Comparison of ENCODE assay signal across 25 cellular contexts in the genomic region with DNA sequence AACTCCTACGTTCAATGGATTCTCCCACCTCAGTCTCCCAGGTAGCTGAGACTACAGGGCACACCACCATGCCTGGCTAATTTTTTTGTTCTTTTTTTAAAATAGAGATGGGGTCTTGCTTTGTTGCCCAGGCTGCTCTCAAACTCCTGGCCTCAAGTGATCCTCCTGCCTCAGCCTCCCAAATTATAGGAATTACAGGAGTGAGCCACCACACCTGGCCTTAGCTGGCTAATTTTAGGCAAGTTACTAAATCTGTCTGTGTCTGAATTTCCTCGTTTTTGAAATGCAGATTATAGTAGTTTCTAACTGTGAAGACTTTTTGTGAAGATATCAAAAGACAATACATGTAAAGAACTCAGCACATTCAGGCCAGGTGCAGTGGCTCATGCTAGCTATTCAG.
"Had no signal": no experiment of that assay in that cellular context is flagged by ENCODE, and none has a peak within 500 bp of the region (broad histone marks: within the 10 kb centered on the region; RNA-seq: fewer than 3 reads in every experiment).

No MANE protein-coding gene starts in this region.

- DNase-seq: colonic mucosa; cortex of kidney; effector CD8-positive, alpha-beta T cell; effector memory CD8-positive, alpha-beta T cell; endodermal cell; erythroblast; esophagus squamous epithelium; foreskin fibroblast; foreskin melanocyte; gastrocnemius medialis; glutamatergic neuron; head of caudate nucleus; heart right ventricle; hippocampal formation; left cardiac atrium; left lung; left ventricle myocardium superior; lower lobe of right lung; mesendoderm; midbrain had no signal

- H3K4me1 ChIP-seq: colonic mucosa, esophagus squamous epithelium, gastrocnemius medialis, heart right ventricle, left lung, lower lobe of right lung had no signal

- H3K27ac Mint-ChIP-seq: dendritic cell treated with granulocyte-macrophage colony-stimulating factor and Interleukin-4, amounts not matched to agents 40 ng/mL and 50 ng/mL, for 4 days; effector memory CD8-positive, alpha-beta T cell; endodermal cell had no signal

- H3K27me3 Mint-ChIP-seq: dendritic cell treated with granulocyte-macrophage colony-stimulating factor and Interleukin-4, amounts not matched to agents 40 ng/mL and 50 ng/mL, for 4 days; effector memory CD8-positive, alpha-beta T cell had no signal

- H3K9me3 ChIP-seq: colonic mucosa, esophagus squamous epithelium, gastrocnemius medialis, heart right ventricle, left lung, lower lobe of right lung had no signal

- H3K27me3 ChIP-seq: colonic mucosa, esophagus squamous epithelium, gastrocnemius medialis, heart right ventricle, left lung had no signal

- H3K27ac ChIP-seq: colonic mucosa, epithelial cell of prostate, esophagus squamous epithelium, gastrocnemius medialis, heart right ventricle, left lung, lower lobe of right lung had no signal

- ATAC-seq: effector memory CD8-positive, alpha-beta T cell; esophagus mucosa; gastrocnemius medialis; heart right ventricle; left cardiac atrium; left lung; left ventricle myocardium superior; lower lobe of right lung had no signal

- H3K9me3 Mint-ChIP-seq: dendritic cell treated with granulocyte-macrophage colony-stimulating factor and Interleukin-4, amounts not matched to agents 40 ng/mL and 50 ng/mL, for 4 days; effector memory CD8-positive, alpha-beta T cell; endodermal cell had no signal

- H3K4me3 Mint-ChIP-seq: dendritic cell treated with granulocyte-macrophage colony-stimulating factor and Interleukin-4, amounts not matched to agents 40 ng/mL and 50 ng/mL, for 4 days; effector memory CD8-positive, alpha-beta T cell; endodermal cell had no signal

- FAIRE-seq: islet of Langerhans, keratinocyte had no signal

- H3K4me3 ChIP-seq: colonic mucosa, esophagus squamous epithelium, gastrocnemius medialis, heart right ventricle, left lung, lower lobe of right lung had no signal
